In genomic region chr6:158706369-158706982, GRCh38 we compare ENCODE assay signal across 8 cellular contexts. TPM values are rescaled to one million over a fixed set of nuclear protein-coding genes. Genes with fewer than 3 reads are reported as not detected.
DNase-seq lines count a peak whose midpoint lies in the region; ATAC-seq and TF ChIP-seq lines count a peak whose summit lies in the region.

No MANE protein-coding gene starts in this region.

- ATAC-seq in HG02885 (IDR thresholded peaks at IDR 0.05; ENCODE audit: poor library complexity, unreplicated experiment), result no peak

- H3K36me3 ChIP-seq in endodermal cell (ENCODE audit: control insufficient read depth, insufficient read depth, low read length) (no peaks in the 10 kb centered on the region), muscle layer of duodenum (ENCODE audit: control insufficient read depth in 1 of 2, insufficient read depth in 2 of 2, low read length in 2 of 2) (no peaks in the 10 kb centered on the region)

- no peaks in the 10 kb centered on the region for H3K36me3 Mint-ChIP-seq in endodermal cell (ENCODE audit: low read depth)

- DNase-seq in GM12865 (ENCODE audit: low read depth), result no peak
- DNase-seq in NCI-H446 treated with DMSO at 0.1 percent for 48 hours (lab: John Stamatoyannopoulos, UW), result peak; percentile 31
- DNase-seq in endodermal cell, result peak; percentile 95
- DNase-seq in activated CD4-positive, alpha-beta T cell treated with anti-CD3 and anti-CD28 coated beads, Interleukin-2, amount 50 U/mL, for 1 hour, result no peak
- no peak for DNase-seq in T-helper 1 cell
- no peak for DNase-seq in GM10266 (ENCODE audit: extremely low spot score)

- no peaks in the 10 kb centered on the region for H3K27me3 Mint-ChIP-seq in endodermal cell (ENCODE audit: insufficient read depth)

- H3K4me1 ChIP-seq in endodermal cell (ENCODE audit: control insufficient read depth, insufficient read depth, low read length), result peaks cover 17% of the 10 kb centered on the region
- H3K4me1 ChIP-seq in muscle layer of duodenum (ENCODE audit: control insufficient read depth in 1 of 2, insufficient read depth in 2 of 2, low read length in 2 of 2), result peaks cover 24 to 28% of the 10 kb centered on the region in 2 donors

- 27 to 39% methylated on average over 3 to 5 of the region's 6 CpGs for WGBS in endodermal cell (ENCODE audit: insufficient coverage in 1 of 2, insufficient read length in 1 of 2), 2 experiments

- peak overlapping the region; percentile 62 for H3K9ac ChIP-seq in endodermal cell (ENCODE audit: extremely low read depth, low read length, poor library complexity, severe bottlenecking)

- H3K27ac ChIP-seq in endodermal cell (ENCODE audit: low read depth, low read length), result no peak overlapping the region
- H3K27ac ChIP-seq in muscle layer of duodenum (ENCODE audit: low read length), result peak overlapping the region; percentile 46

- peak overlapping the region; percentile 93 for H3K27ac Mint-ChIP-seq in endodermal cell

- no peak overlapping the region for H3K4me3 Mint-ChIP-seq in endodermal cell

- TF ChIP-seq CTCF in GM12865 (IDR thresholded peaks at IDR 0.05; ENCODE audit: insufficient read depth, low read depth, low read length, missing control alignments) (peak; percentile 9), endodermal cell (conservative IDR thresholded peaks at IDR 0.05) (peak; percentile 85), GM10266 (IDR thresholded peaks at IDR 0.05; ENCODE audit: control insufficient read depth, insufficient read depth, low read depth, missing control alignments) (no peak)

- H3K9me3 Mint-ChIP-seq in endodermal cell, result no peaks in the 10 kb centered on the region

- H3K27me3 ChIP-seq in endodermal cell (ENCODE audit: control insufficient read depth, insufficient read depth, low read length, poor library complexity, severe bottlenecking), result no peaks in the 10 kb centered on the region
- no peaks in the 10 kb centered on the region for H3K27me3 ChIP-seq in muscle layer of duodenum (ENCODE audit: low read depth, low read length)

- H3K9me3 ChIP-seq in endodermal cell (ENCODE audit: control insufficient read depth, low read length) (no peaks in the 10 kb centered on the region), muscle layer of duodenum (ENCODE audit: control insufficient read depth in 1 of 2, low read length in 2 of 2) (no peaks in the 10 kb centered on the region)

- peaks cover 34% of the 10 kb centered on the region for H3K4me1 Mint-ChIP-seq in endodermal cell

- no peak overlapping the region for H3K4me3 ChIP-seq in GM12865 (ENCODE audit: low read depth, low read length)
- peak overlapping the region; percentile 50 for H3K4me3 ChIP-seq in endodermal cell (ENCODE audit: low read length)
- H3K4me3 ChIP-seq in muscle layer of duodenum (ENCODE audit: low read depth in 1 of 2, low read length in 2 of 2), result no peak overlapping the region

RNA-seq across cellular contexts. Expression of gene SYTL3, which starts 56.6 kb away (rescaled TPM):
- under 1 TPM; 0.58 to 0.79 TPM for total RNA-seq in endodermal cell
- 0.46 TPM for polyA plus RNA-seq in endodermal cell (2013, experiment 1 of 2)
- polyA plus RNA-seq in endodermal cell (2013, experiment 2 of 2), result 0.50 TPM

Comparison
In these comparisons a context has a peak if more than half of its experiments do, and no peak if none do; other contexts are left out.
1. DNase-seq: peak in NCI-H446 treated with DMSO at 0.1 percent for 48 hours (single experiment) and endodermal cell (single experiment); none in GM12865 (single experiment), activated CD4-positive, alpha-beta T cell treated with anti-CD3 and anti-CD28 coated beads, Interleukin-2, amount 50 U/mL, for 1 hour (single experiment), T-helper 1 cell (0 of 5) and GM10266 (single experiment).